8 cellular contexts compared by ENCODE assay signal in genomic region chr2:186485871-186486650, GRCh38. TPM values are rescaled to one million over a fixed set of nuclear protein-coding genes. Genes with fewer than 3 reads are reported as not detected.
DNase-seq lines count a peak whose midpoint lies in the region; ATAC-seq and TF ChIP-seq lines count a peak whose summit lies in the region.

TSS of gene ZC3H15 (plus strand) at chr2:186486260. CDS start at chr2:186486383, 123 bp downstream.

- intact Hi-C loops in CD4-positive, alpha-beta memory T cell (cut with micrococcal nuclease): loop anchor here (1.0 to 2.0 kb wide), 2 partner anchors 19 to 104 kb away; partner anchors contain the start of gene ITGAV
- intact Hi-C loops in lower lobe of right lung (cut with DNase I): no loop called here

- H3K36me3 Mint-ChIP-seq in CD4-positive, alpha-beta memory T cell: peaks cover 0 to 29% of the 10 kb centered on the region in 2 donors

- peaks cover 0 to 3% (median 0%) of the 10 kb centered on the region in 8 donors for H3K9me3 Mint-ChIP-seq in CD4-positive, alpha-beta memory T cell

- CTCF ChIA-PET in CD4-positive, alpha-beta memory T cell (lab: Charles Lee; ENCODE audit: partially characterized antibody): interaction anchor here (0.5 to 2.3 kb wide), 5 partner anchors 16 to 297 kb away, joined by 3 to 14 read pairs (median 6); partner anchors contain the start of gene ITGAV

- TF ChIP-seq CTCF in HL-60 (IDR thresholded peaks at IDR 0.05; ENCODE audit: insufficient read depth, low read length) (no peak), lower lobe of right lung (IDR thresholded peaks at IDR 0.05) (no peak)

- peak within 1 kb of the TSS; percentile 72 to 93 for H3K4me3 ChIP-seq in CD4-positive, alpha-beta memory T cell (ENCODE audit: low read length in 2 of 2)
- H3K4me3 ChIP-seq in HL-60 (replicated peaks; ENCODE audit: insufficient read depth, low read length) (peak within 1 kb of the TSS; percentile 76), ectodermal cell (ENCODE audit: insufficient read depth, low read depth, low read length) (peak within 1 kb of the TSS; percentile 91), lower lobe of right lung (peak within 1 kb of the TSS; percentile 71)

- H3K27me3 ChIP-seq in CD4-positive, alpha-beta memory T cell (ENCODE audit: insufficient read depth, low read length): no peaks in the 10 kb centered on the region
- H3K27me3 ChIP-seq in HL-60 (ENCODE audit: insufficient read depth, poor library complexity, severe bottlenecking) (no peaks in the 10 kb centered on the region), ectodermal cell (ENCODE audit: control insufficient read depth, insufficient read depth, low read length, poor library complexity, severe bottlenecking) (no peaks in the 10 kb centered on the region), lower lobe of right lung (ENCODE audit: low read depth) (no peaks in the 10 kb centered on the region)

- peak; percentile 96 to 97 (median 97) for DNase-seq in CD4-positive, alpha-beta memory T cell
- peak; percentile 96 to 97 for DNase-seq in HL-60 (ENCODE audit: low read depth in 1 of 2, low spot score in 1 of 2)
- peak; percentile 80 for DNase-seq in NK-92 (lab: John Stamatoyannopoulos, UW; ENCODE audit: unreplicated experiment)
- DNase-seq in activated CD8-positive, alpha-beta memory T cell treated with anti-CD3 and anti-CD28 coated beads for 1 hour (ENCODE audit: extremely low read depth in 1 of 2, low read depth in 1 of 2): peak; percentile 87 to 94
- peak; percentile 98 for DNase-seq in lower lobe of right lung
- peak; percentile 90 to 94 (median 93) for DNase-seq in stimulated activated CD4-positive, alpha-beta T cell treated with anti-CD3 and anti-CD28 coated beads, TNF-alpha, amount 100 ng/mL, for 24 hours (ENCODE audit: low read depth in 3 of 3)

- no peaks in the 10 kb centered on the region for H3K36me3 ChIP-seq in CD4-positive, alpha-beta memory T cell (ENCODE audit: insufficient read depth, low read length)
- H3K36me3 ChIP-seq in ectodermal cell (ENCODE audit: control insufficient read depth, insufficient read depth, low read length): no peaks in the 10 kb centered on the region
- no peaks in the 10 kb centered on the region for H3K36me3 ChIP-seq in lower lobe of right lung

- ATAC-seq in GM19455 (IDR thresholded peaks at IDR 0.05; ENCODE audit: unreplicated experiment): peak; percentile 83
- peak; percentile 99 to 100 for ATAC-seq in lower lobe of right lung

- no peaks in the 10 kb centered on the region for H3K27me3 Mint-ChIP-seq in CD4-positive, alpha-beta memory T cell

- peaks cover 41 to 63% (median 47%) of the 10 kb centered on the region in 4 donors for H3K4me1 Mint-ChIP-seq in CD4-positive, alpha-beta memory T cell

- H3K9me3 ChIP-seq in CD4-positive, alpha-beta memory T cell (ENCODE audit: control insufficient read depth in 1 of 2, low read length in 2 of 2): no peaks in the 10 kb centered on the region
- H3K9me3 ChIP-seq in ectodermal cell (ENCODE audit: control insufficient read depth, low read length) (no peaks in the 10 kb centered on the region), lower lobe of right lung (no peaks in the 10 kb centered on the region)

- H3K27ac ChIP-seq in CD4-positive, alpha-beta memory T cell (ENCODE audit: low read depth, low read length): peak within 1 kb of the TSS; percentile 88
- H3K27ac ChIP-seq in HL-60 (replicated peaks) (peak within 1 kb of the TSS; percentile 92), ectodermal cell (ENCODE audit: insufficient read depth, low read depth, low read length, poor library complexity, severe bottlenecking) (peak within 1 kb of the TSS; percentile 98), lower lobe of right lung (peak within 1 kb of the TSS; percentile 92)

- 0% methylated on average over 63 of the region's 63 CpGs for WGBS in ectodermal cell, 2 experiments

- H3K4me3 Mint-ChIP-seq in CD4-positive, alpha-beta memory T cell: peak within 1 kb of the TSS; percentile 97 to 99 (median 98)

- POLR2A ChIA-PET in CD4-positive, alpha-beta memory T cell (lab: Charles Lee; ENCODE audit: partially characterized antibody): interaction anchor here (0.6 to 2.4 kb wide), 5 partner anchors 10 to 104 kb away, joined by 3 to 44 read pairs (median 7); partner anchors contain the start of gene ITGAV

- peak within 1 kb of the TSS; percentile 97 to 100 (median 99) for H3K27ac Mint-ChIP-seq in CD4-positive, alpha-beta memory T cell

- H3K4me1 ChIP-seq in CD4-positive, alpha-beta memory T cell (ENCODE audit: insufficient read depth, low read length): peaks cover 58% of the 10 kb centered on the region
- peaks cover 4% of the 10 kb centered on the region for H3K4me1 ChIP-seq in ectodermal cell (ENCODE audit: control insufficient read depth, insufficient read depth, low read length)
- peaks cover 44% of the 10 kb centered on the region for H3K4me1 ChIP-seq in lower lobe of right lung

RNA-seq across cellular contexts. Expression of gene ZC3H15, which starts in this region (rescaled TPM):
- 10 to 100 TPM; 53.5 to 60.2 TPM for total RNA-seq in CD4-positive, alpha-beta memory T cell
- polyA plus RNA-seq in CD4-positive, alpha-beta memory T cell: 10 to 100 TPM; 71.1 to 73.4 TPM
- polyA plus RNA-seq in ectodermal cell (2013, experiment 1 of 4): 83.6 TPM
- 82.9 TPM for polyA plus RNA-seq in ectodermal cell (2013, experiment 2 of 4)
- 69.5 TPM for polyA plus RNA-seq in ectodermal cell (2013, experiment 3 of 4)
- polyA plus RNA-seq in ectodermal cell (2013, experiment 4 of 4): 76.8 TPM
- total RNA-seq in lower lobe of right lung: 44.2 TPM

Comparison
In these comparisons a context has a peak if more than half of its experiments do, and no peak if none do; other contexts are left out.
1. Peak in every context shown above with its lines: DNase-seq, ATAC-seq, H3K4me3 ChIP-seq and H3K27ac ChIP-seq.